In genomic region chr6:35029370-35029769, GRCh38 we compare ENCODE assay signal across 6 cellular contexts.
DNase-seq lines count a peak whose midpoint lies in the region; ATAC-seq and TF ChIP-seq lines count a peak whose summit lies in the region.
"Not testable (repeated sequence)": the region's sequence is repeated elsewhere in the genome, so short reads cannot be mapped to it uniquely, and the experiment has no call there.

No MANE protein-coding gene starts in this region.

- H3K27ac ChIP-seq in dorsolateral prefrontal cortex (peak overlapping the region in 51 of 59 donors; percentile 2 to 94 (median 70)), heart left ventricle (peak overlapping the region in 7 of 12 donors; percentile 6 to 95 (median 72)), right atrium auricular region (peak overlapping the region in 1 of 2 donors; percentile 47), muscle layer of colon (ENCODE audit: low read depth, low read length) (peak overlapping the region; percentile 4), subcutaneous abdominal adipose tissue (ENCODE audit: low read depth, low read length) (peak overlapping the region; percentile 42), tibial artery (peak overlapping the region; percentile 11 to 96)

- H3K36me3 ChIP-seq in heart left ventricle (peaks cover 0 to 18% (median 3%) of the 10 kb centered on the region in 9 donors), muscle layer of colon (ENCODE audit: insufficient read depth, low read length) (peaks cover 21% of the 10 kb centered on the region), subcutaneous abdominal adipose tissue (ENCODE audit: control insufficient read depth in 5 of 5, insufficient read depth in 5 of 5, low read length in 5 of 5) (peaks cover 0 to 27% (median 12%) of the 10 kb centered on the region in 5 donors)
- not testable (repeated sequence) for H3K36me3 ChIP-seq in right atrium auricular region, tibial artery

- not testable (repeated sequence) for H3K9me3 ChIP-seq in heart left ventricle; right atrium auricular region; muscle layer of colon (ENCODE audit: low read length); subcutaneous abdominal adipose tissue (ENCODE audit: control insufficient read depth in 5 of 5, low read length in 5 of 5); tibial artery

- TF ChIP-seq CTCF in dorsolateral prefrontal cortex (IDR thresholded peaks at IDR 0.05 in 54 of 56, conservative IDR thresholded peaks at IDR 0.05 in 2 of 56; ENCODE audit: low read depth in 1 of 56, partially characterized antibody in 56 of 56); heart left ventricle (IDR thresholded peaks at IDR 0.05); right atrium auricular region (IDR thresholded peaks at IDR 0.05); tibial artery (IDR thresholded peaks at IDR 0.05): not testable (repeated sequence)

- ATAC-seq in heart left ventricle = not testable (repeated sequence)

- WGBS in heart left ventricle, 4 donors = 90 to 96% (median 94%) methylated on average over 7 of the region's 7 CpGs

- TF ChIP-seq POLR2A in heart left ventricle (IDR thresholded peaks at IDR 0.05) = not testable (repeated sequence)

- H3K27me3 ChIP-seq in dorsolateral prefrontal cortex; heart left ventricle; right atrium auricular region; muscle layer of colon (ENCODE audit: control insufficient read depth in 1 of 2, insufficient read depth in 2 of 2, low read length in 2 of 2); subcutaneous abdominal adipose tissue (ENCODE audit: control insufficient read depth in 5 of 5, insufficient read depth in 4 of 5, low read length in 5 of 5); tibial artery: not testable (repeated sequence)

- DNase-seq in dorsolateral prefrontal cortex, heart left ventricle, tibial artery: not testable (repeated sequence)
- peak; percentile 56 for DNase-seq in right atrium auricular region (ENCODE audit: low spot score)

- peaks cover 13 to 85% (median 70%) of the 10 kb centered on the region in 12 donors for H3K4me1 ChIP-seq in heart left ventricle
- peaks cover 0 to 68% of the 10 kb centered on the region in 2 donors for H3K4me1 ChIP-seq in right atrium auricular region
- H3K4me1 ChIP-seq in muscle layer of colon (ENCODE audit: insufficient read depth, low read length) = peaks cover 81% of the 10 kb centered on the region
- peaks cover 12 to 59% (median 48%) of the 10 kb centered on the region in 5 donors for H3K4me1 ChIP-seq in subcutaneous abdominal adipose tissue (ENCODE audit: control insufficient read depth in 5 of 5, insufficient read depth in 5 of 5, low read length in 5 of 5)
- H3K4me1 ChIP-seq in tibial artery = peaks cover 0 to 81% (median 35%) of the 10 kb centered on the region in 4 donors

- intact Hi-C loops in dorsolateral prefrontal cortex (cut with DNase I); heart left ventricle (cut with DNase I); tibial artery (cut with DNase I; ENCODE audit: low total_unique reads): not testable (repeated sequence)

- not testable (repeated sequence) for H3K4me3 ChIP-seq in dorsolateral prefrontal cortex; heart left ventricle; right atrium auricular region; muscle layer of colon (ENCODE audit: low read depth in 1 of 2, low read length in 2 of 2); subcutaneous abdominal adipose tissue (ENCODE audit: low read depth in 1 of 5, low read length in 5 of 5); tibial artery

- H3K9ac ChIP-seq in muscle layer of colon (ENCODE audit: low read length); subcutaneous abdominal adipose tissue (ENCODE audit: low read length in 5 of 5): not testable (repeated sequence)
